In the genomic region with DNA sequence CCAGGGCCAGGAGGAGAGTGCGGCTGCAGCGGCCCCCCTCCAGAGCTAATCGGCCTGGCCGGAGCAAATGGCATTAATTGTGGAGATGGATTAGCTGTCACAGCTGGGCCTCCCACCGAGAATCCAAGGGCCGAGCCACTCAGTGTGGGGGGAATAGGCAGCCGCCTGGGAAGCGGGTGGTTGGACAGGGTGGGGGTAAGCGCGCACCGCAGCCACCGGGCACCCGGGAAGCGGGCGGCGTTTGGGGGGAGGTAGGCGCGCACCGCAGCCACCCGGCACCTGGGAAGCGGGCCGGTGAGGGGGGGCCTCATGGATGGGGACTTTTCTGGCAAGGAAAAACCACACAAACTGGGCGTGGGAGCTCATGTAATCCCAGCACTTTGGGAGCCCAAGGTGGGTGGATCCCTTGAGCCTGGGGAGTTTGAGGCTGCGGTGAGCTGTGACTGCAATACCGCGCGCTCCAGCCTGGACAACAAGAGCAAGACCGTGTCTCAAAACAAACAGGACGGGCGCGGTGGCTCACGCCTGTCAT, we compare ENCODE assay signal across 25 cellular contexts. TPM values are rescaled to one million over a fixed set of nuclear protein-coding genes. Genes with fewer than 3 reads are reported as not detected.
A peak's percentile ranks its signal among the peaks of the same experiment; 100 is the strongest.
DNase-seq lines count a peak whose midpoint lies in the region; ATAC-seq and TF ChIP-seq lines count a peak whose summit lies in the region.
"Had no signal": no experiment of that assay in that cellular context is flagged by ENCODE, and none has a peak within 500 bp of the region (broad histone marks: within the 10 kb centered on the region; RNA-seq: fewer than 3 reads in every experiment).

No MANE protein-coding gene starts in this region.

- H3K36me3 Mint-ChIP-seq in CD8-positive, alpha-beta T cell = peaks cover 32% of the 10 kb centered on the region
- H3K36me3 Mint-ChIP-seq in endothelial cell (ENCODE audit: low read depth, unreplicated experiment) = peaks cover 3% of the 10 kb centered on the region
- H3K36me3 Mint-ChIP-seq: activated naive CD4-positive, alpha-beta T cell treated with anti-CD3 and anti-CD28 coated beads, Interleukin-2, amount 50 U/mL, for 24 hours; CD4-positive, CD25-positive, alpha-beta regulatory T cell had no signal

- H3K9me3 ChIP-seq in A673 (ENCODE audit: low read depth, low read length, poor library complexity, severe bottlenecking) (no peaks in the 10 kb centered on the region), WERI-Rb-1 (ENCODE audit: severe bottlenecking) (no peaks in the 10 kb centered on the region), esophagus muscularis mucosa (no peaks in the 10 kb centered on the region)
- H3K9me3 ChIP-seq in CD8-positive, alpha-beta T cell (ENCODE audit: low read length) = no peaks in the 10 kb centered on the region
- H3K9me3 ChIP-seq: vagina had no signal

- H3K4me3 Mint-ChIP-seq in CD8-positive, alpha-beta T cell = no peak overlapping the region
- H3K4me3 Mint-ChIP-seq in endothelial cell (ENCODE audit: unreplicated experiment) = no peak overlapping the region
- H3K4me3 Mint-ChIP-seq: activated CD4-positive, alpha-beta memory T cell treated with anti-CD3 and anti-CD28 coated beads, Interleukin-2, amount 10 ng/mL, durations not matched to agents 7 days and 5 days; activated T-cell treated with anti-CD3 and anti-CD28 coated beads, Interleukin-2, amount 50 U/mL, for 24 hours had no signal

- DNase-seq in A673 (ENCODE audit: low spot score) (peak; percentile 56), NCI-H146 (lab: John Stamatoyannopoulos, UW) (peak; percentile 70), WERI-Rb-1 (peak; percentile 94), iPS-NIHi11 (ENCODE audit: low spot score) (peak; percentile 41), esophagus muscularis mucosa (ENCODE audit: extremely low spot score) (no peak), endothelial cell (ENCODE audit: low spot score) (no peak), COLO829 (ENCODE audit: low spot score) (no peak)
- DNase-seq in CD8-positive, alpha-beta T cell = no peak
- DNase-seq: activated CD4-positive, alpha-beta memory T cell treated with anti-CD3 and anti-CD28 coated beads, Interleukin-2, amount 10 ng/mL, durations not matched to agents 7 days and 5 days; activated T-cell treated with anti-CD3 and anti-CD28 coated beads, Interleukin-2, amount 50 U/mL, for 24 hours; CD4-positive, CD25-positive, alpha-beta regulatory T cell; dorsolateral prefrontal cortex; kidney; NCI-H1694; NCI-H774 had no signal

- ATAC-seq in CD8-positive, alpha-beta T cell = no peak

- BruUV-seq in A673 (replicated peaks; lab: Mats Ljungman, UMichigan) = no TSS peak

- CTCF ChIA-PET in A673 (lab: Charles Lee) = no interaction called here
- CTCF ChIA-PET in CD8-positive, alpha-beta T cell (lab: Charles Lee) = interaction anchor here (0.6 to 3.1 kb wide), 6 partner anchors 17 to 81 kb away, joined by 3 to 18 read pairs (median 4); a partner anchor contains a TSS

- intact Hi-C loops in A673 (cut with micrococcal nuclease; ENCODE audit: unreplicated experiment) = no loop called here
- intact Hi-C loops in CD8-positive, alpha-beta T cell (cut with DNase I, micrococcal nuclease) = no loop called here
- intact Hi-C loops in esophagus muscularis mucosa (cut with DNase I) = no loop called here

- no peak for TF ChIP-seq POLR2A in esophagus muscularis mucosa (IDR thresholded peaks at IDR 0.05; ENCODE audit: low read depth)

- TF ChIP-seq EP300 in esophagus muscularis mucosa (IDR thresholded peaks at IDR 0.05) = no peak

- no peaks in the 10 kb centered on the region for H3K27me3 Mint-ChIP-seq in CD8-positive, alpha-beta T cell (ENCODE audit: low read depth)
- H3K27me3 Mint-ChIP-seq in endothelial cell (ENCODE audit: unreplicated experiment) = peaks cover 2% of the 10 kb centered on the region
- H3K27me3 Mint-ChIP-seq: activated CD4-positive, alpha-beta memory T cell treated with anti-CD3 and anti-CD28 coated beads, Interleukin-2, amount 10 ng/mL, durations not matched to agents 7 days and 5 days; activated naive CD4-positive, alpha-beta T cell treated with anti-CD3 and anti-CD28 coated beads, Interleukin-2, amount 50 U/mL, for 24 hours; activated T-cell treated with anti-CD3 and anti-CD28 coated beads, Interleukin-2, amount 50 U/mL, for 24 hours had no signal

- H3K4me1 ChIP-seq in A673 (ENCODE audit: insufficient read depth, low read length, poor library complexity, severe bottlenecking) (peaks cover 8% of the 10 kb centered on the region), esophagus muscularis mucosa (peaks cover 0 to 13% (median 7%) of the 10 kb centered on the region in 4 donors)
- peaks cover 56% of the 10 kb centered on the region for H3K4me1 ChIP-seq in CD8-positive, alpha-beta T cell (ENCODE audit: insufficient read depth, low read length)

- peaks cover 42% of the 10 kb centered on the region for H3K4me1 Mint-ChIP-seq in CD8-positive, alpha-beta T cell (ENCODE audit: low read depth)
- H3K4me1 Mint-ChIP-seq in endothelial cell (ENCODE audit: unreplicated experiment) = no peaks in the 10 kb centered on the region
- H3K4me1 Mint-ChIP-seq: neural crest cell had no signal

- TF ChIP-seq CTCF in A673 (conservative IDR thresholded peaks at IDR 0.05; ENCODE audit: low read depth, low read length) = no peak
- TF ChIP-seq CTCF in WERI-Rb-1 (IDR thresholded peaks at IDR 0.05; ENCODE audit: low read depth, low read length) = no peak
- TF ChIP-seq CTCF in CD8-positive, alpha-beta T cell (IDR thresholded peaks at IDR 0.05) = no peak
- no peak for TF ChIP-seq CTCF in esophagus muscularis mucosa (IDR thresholded peaks at IDR 0.05)
- TF ChIP-seq CTCF in endothelial cell (IDR thresholded peaks at IDR 0.05; ENCODE audit: unreplicated experiment) = no peak

- WGBS in esophagus muscularis mucosa = 72% methylated on average over 24 of the region's 32 CpGs

- no peaks in the 10 kb centered on the region for H3K9me3 Mint-ChIP-seq in CD8-positive, alpha-beta T cell
- no peaks in the 10 kb centered on the region for H3K9me3 Mint-ChIP-seq in endothelial cell (ENCODE audit: unreplicated experiment)
- H3K9me3 Mint-ChIP-seq: activated CD4-positive, alpha-beta memory T cell treated with anti-CD3 and anti-CD28 coated beads, Interleukin-2, amount 10 ng/mL, durations not matched to agents 7 days and 5 days; activated naive CD4-positive, alpha-beta T cell treated with anti-CD3 and anti-CD28 coated beads, Interleukin-2, amount 50 U/mL, for 24 hours; activated T-cell treated with anti-CD3 and anti-CD28 coated beads, Interleukin-2, amount 50 U/mL, for 24 hours; neural crest cell had no signal

- POLR2A ChIA-PET in A673 (lab: Charles Lee; ENCODE audit: low non-redundant PET) = interaction anchor here (0.6 kb wide), 2 partner anchors 147 to 231 kb away, joined by 3 to 4 read pairs; no protein-coding TSS in a partner anchor
- POLR2A ChIA-PET in CD8-positive, alpha-beta T cell (lab: Charles Lee) = interaction anchor here (2.1 kb wide), 1 partner anchor 10 kb away, joined by 14 read pairs; a partner anchor contains a TSS

- H3K4me3 ChIP-seq in A673 (ENCODE audit: low read depth, low read length, poor library complexity, severe bottlenecking) (no peak overlapping the region), WERI-Rb-1 (ENCODE audit: low read depth, low read length) (peak overlapping the region; percentile 36), esophagus muscularis mucosa (no peak overlapping the region)
- no peak overlapping the region for H3K4me3 ChIP-seq in CD8-positive, alpha-beta T cell (ENCODE audit: low read depth, low read length)
- H3K4me3 ChIP-seq: hepatocyte, vagina had no signal

- H3K27ac Mint-ChIP-seq in CD8-positive, alpha-beta T cell = no peak overlapping the region
- H3K27ac Mint-ChIP-seq in endothelial cell (ENCODE audit: unreplicated experiment) = no peak overlapping the region
- H3K27ac Mint-ChIP-seq: activated CD4-positive, alpha-beta memory T cell treated with anti-CD3 and anti-CD28 coated beads, Interleukin-2, amount 10 ng/mL, durations not matched to agents 7 days and 5 days had no signal

- no peaks in the 10 kb centered on the region for H3K27me3 ChIP-seq in A673 (replicated peaks; ENCODE audit: insufficient read depth, low read depth, low read length, poor library complexity)
- H3K27me3 ChIP-seq in WERI-Rb-1 (ENCODE audit: insufficient read depth, low read depth, severe bottlenecking) = no peaks in the 10 kb centered on the region
- H3K27me3 ChIP-seq in CD8-positive, alpha-beta T cell (ENCODE audit: insufficient read depth, low read length) = no peaks in the 10 kb centered on the region
- no peaks in the 10 kb centered on the region for H3K27me3 ChIP-seq in esophagus muscularis mucosa
- H3K27me3 ChIP-seq: dorsolateral prefrontal cortex, hepatocyte, vagina had no signal

- H3K27ac ChIP-seq in A673 (ENCODE audit: low read depth, low read length, poor library complexity, severe bottlenecking) (no peak overlapping the region), WERI-Rb-1 (peak overlapping the region; percentile 76), esophagus muscularis mucosa (replicated peaks in 1 of 4) (no peak overlapping the region)
- no peak overlapping the region for H3K27ac ChIP-seq in CD8-positive, alpha-beta T cell (ENCODE audit: low read depth, low read length)
- H3K27ac ChIP-seq: hepatocyte, vagina, VCaP had no signal

- peaks cover 4% of the 10 kb centered on the region for H3K36me3 ChIP-seq in A673 (ENCODE audit: insufficient read depth, low read length, poor library complexity, severe bottlenecking)
- H3K36me3 ChIP-seq in WERI-Rb-1 = peaks cover 11% of the 10 kb centered on the region; the same call in 1 of the 2 replicates
- H3K36me3 ChIP-seq in CD8-positive, alpha-beta T cell (ENCODE audit: insufficient read depth, low read length) = peaks cover 14% of the 10 kb centered on the region
- peaks cover 12 to 32% (median 20%) of the 10 kb centered on the region in 4 donors for H3K36me3 ChIP-seq in esophagus muscularis mucosa

RNA-seq across cellular contexts. Expression of a gene that starts 9.7 kb away (rescaled TPM):
- total RNA-seq in A673 (2021) (39.3 and 45.5 TPM in 2 replicates), esophagus muscularis mucosa (10 to 100 TPM; 32.0 to 52.5 (median 40.0) TPM), endothelial cell (ENCODE audit: unreplicated experiment) (40.6 TPM)
- total RNA-seq in CD8-positive, alpha-beta T cell = 100 to 1,000 TPM; 242 to 261 TPM

RNA-seq across cellular contexts. Expression of a gene that starts 10.0 kb away (rescaled TPM):
- total RNA-seq in A673 (2021) = not detected in 2 replicates
- total RNA-seq in CD8-positive, alpha-beta T cell = not detected
- total RNA-seq in esophagus muscularis mucosa = not detected
- total RNA-seq in endothelial cell (ENCODE audit: unreplicated experiment) = not detected
- total RNA-seq: activated CD4-positive, alpha-beta memory T cell treated with anti-CD3 and anti-CD28 coated beads, Interleukin-2, amount 10 ng/mL, durations not matched to agents 7 days and 5 days; bronchial epithelial cell; CD4-positive, CD25-positive, alpha-beta regulatory T cell; dorsolateral prefrontal cortex; hepatocyte; kidney; M059J; mesenteric fat pad; neural crest cell; RPMI7951; T-helper 1 cell treated with Interleukin-12 subunit alpha and Interleukin-12 subunit beta and Interleukin-4 antibody, amounts not matched to agents 30 ng/mL and 1 ng/mL, for 36 hours; vagina had no signal

RNA-seq across cellular contexts. Expression of a gene that starts 10.3 kb away (rescaled TPM):
- total RNA-seq in A673 (2021) = 83.0 and 86.3 TPM in 2 replicates
- total RNA-seq in CD8-positive, alpha-beta T cell = 10 to 100 TPM; 32.6 to 35.3 TPM
- 10 to 100 TPM; 26.3 to 50.9 (median 37.2) TPM for total RNA-seq in esophagus muscularis mucosa
- total RNA-seq in endothelial cell (ENCODE audit: unreplicated experiment) = 66.5 TPM

RNA-seq across cellular contexts. Expression of a gene that starts 13.8 kb away (rescaled TPM):
- total RNA-seq in A673 (2021) (0.20 TPM in 1 of 2 replicates, not detected in the other), esophagus muscularis mucosa (not detected), endothelial cell (ENCODE audit: unreplicated experiment) (not detected)
- total RNA-seq in CD8-positive, alpha-beta T cell = under 1 TPM; 0.81 to 0.90 TPM
- total RNA-seq: bronchial epithelial cell, M059J, mesenteric fat pad, RPMI7951, vagina had no signal

RNA-seq across cellular contexts. Expression of a gene that starts 22.5 kb away (rescaled TPM):
- total RNA-seq in A673 (2021) = 19.6 and 26.3 TPM in 2 replicates
- 1 to 10 TPM; 2.0 to 2.7 TPM for total RNA-seq in CD8-positive, alpha-beta T cell
- total RNA-seq in esophagus muscularis mucosa = 1 to 10 TPM; 2.9 to 8.4 (median 5.0) TPM
- total RNA-seq in endothelial cell (ENCODE audit: unreplicated experiment) = 108 TPM

Comparison
In these comparisons a context has a peak if more than half of its experiments do, and no peak if none do; other contexts are left out.
1. DNase-seq: peak in A673 (single experiment), NCI-H146 (single experiment), WERI-Rb-1 (single experiment) and iPS-NIHi11 (single experiment); none in CD8-positive, alpha-beta T cell (0 of 7), esophagus muscularis mucosa (single experiment), endothelial cell (single experiment) and COLO829 (single experiment).